27 cellular contexts compared by ENCODE assay signal in the genomic region with DNA sequence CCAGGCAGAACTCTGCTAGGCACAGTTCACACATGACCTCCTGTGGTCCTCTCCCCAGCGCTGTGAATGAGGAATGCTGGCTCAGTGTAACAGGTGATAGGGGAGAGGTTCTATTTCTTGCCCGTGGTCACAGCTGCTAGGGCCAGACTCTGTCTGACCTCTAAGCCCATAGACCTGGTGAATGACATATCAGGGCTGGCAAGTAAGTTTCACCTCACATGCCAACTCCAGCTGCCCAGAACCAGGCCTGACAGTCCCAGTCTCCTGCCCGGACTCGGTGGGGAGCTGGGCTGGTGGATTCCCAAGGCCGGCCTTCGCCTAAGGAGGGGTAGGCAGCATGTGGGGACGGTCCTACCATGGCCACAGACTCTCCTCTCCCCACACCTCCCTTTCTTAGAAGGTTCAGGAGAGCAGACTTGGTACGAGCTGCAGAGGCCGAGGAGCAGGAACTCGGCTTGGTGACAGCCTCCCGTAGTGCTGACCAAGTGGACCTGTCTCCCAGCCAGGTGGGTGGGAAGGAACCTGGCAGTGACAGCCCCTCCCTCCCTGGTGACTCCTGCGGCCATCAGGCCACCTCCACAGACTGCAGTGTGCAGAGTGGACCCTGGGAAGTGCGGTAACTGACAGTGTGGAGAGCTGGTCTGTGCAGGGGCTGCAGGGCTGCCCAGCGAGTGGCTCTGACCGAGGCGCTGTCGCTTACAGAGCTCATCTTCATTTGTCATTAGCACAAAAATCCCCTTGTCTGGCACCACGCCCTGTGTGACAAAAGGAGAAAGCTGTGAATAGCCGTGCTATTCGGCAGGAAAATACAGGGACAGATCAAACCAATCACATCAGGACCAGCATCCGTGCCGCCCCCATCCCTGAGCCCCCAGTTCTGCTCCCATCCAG.
DNase-seq lines count a peak whose midpoint lies in the region; ATAC-seq and TF ChIP-seq lines count a peak whose summit lies in the region.
"Had no signal": no experiment of that assay in that cellular context is flagged by ENCODE, and none has a peak within 500 bp of the region (broad histone marks: within the 10 kb centered on the region; RNA-seq: fewer than 3 reads in every experiment).

No MANE protein-coding gene starts in this region.

- H3K4me1 ChIP-seq in BLaER1 (peaks cover 41% of the 10 kb centered on the region), Panc1 (ENCODE audit: control insufficient read depth, insufficient read depth, low read length) (no peaks in the 10 kb centered on the region), heart right ventricle (peaks cover 0 to 36% (median 12%) of the 10 kb centered on the region in 9 donors), psoas muscle (peaks cover 23% of the 10 kb centered on the region)
- H3K4me1 ChIP-seq: testis had no signal

- intact Hi-C loops in Panc1 (cut with micrococcal nuclease; ENCODE audit: unreplicated experiment) = no loop called here
- intact Hi-C loops in heart right ventricle (cut with DNase I) = no loop called here
- intact Hi-C loops in psoas muscle (cut with DNase I) = loop anchor here in 1 of 2 donors (2.0 kb wide), 1 partner anchor 16 kb away; no protein-coding TSS in a partner anchor

- POLR2A ChIA-PET in Panc1 (lab: Charles Lee) = no interaction called here

- H4K20me1 ChIP-seq in BLaER1 = no peaks in the 10 kb centered on the region

- H3K4me2 ChIP-seq in BLaER1 = peak overlapping the region; percentile 34; the same call in 1 of the 2 replicates
- H3K4me2 ChIP-seq: hepatocyte had no signal

- H3K9me3 ChIP-seq in BLaER1 = peaks cover 31% of the 10 kb centered on the region
- H3K9me3 ChIP-seq in Panc1 (ENCODE audit: control insufficient read depth, insufficient read depth, low read depth, low read length) = no peaks in the 10 kb centered on the region
- peaks cover 0 to 3% (median 0%) of the 10 kb centered on the region in 11 donors for H3K9me3 ChIP-seq in heart right ventricle
- no peaks in the 10 kb centered on the region for H3K9me3 ChIP-seq in psoas muscle
- H3K9me3 ChIP-seq: SJSA1, testis had no signal

- no peak for TF ChIP-seq CTCF in Panc1 (IDR thresholded peaks at IDR 0.05)
- no peak for TF ChIP-seq CTCF in heart right ventricle (IDR thresholded peaks at IDR 0.05)
- TF ChIP-seq CTCF in psoas muscle (IDR thresholded peaks at IDR 0.05) = no peak

- H3K4me3 ChIP-seq in BLaER1 = no peak overlapping the region
- H3K4me3 ChIP-seq in Panc1 (ENCODE audit: low read depth in 2 of 2, low read length in 2 of 2) = no peak overlapping the region
- H3K4me3 ChIP-seq in heart right ventricle = no peak overlapping the region
- H3K4me3 ChIP-seq in psoas muscle = no peak overlapping the region
- H3K4me3 ChIP-seq: hepatocyte, SJSA1, testis had no signal

- in situ Hi-C loops in Panc1 (cut with HindIII; ENCODE audit: low pct_unique_long_range_greater_than_20kb, low sequenced_read_pairs) = no loop called here

- H3K27me3 ChIP-seq in BLaER1 (no peaks in the 10 kb centered on the region), Panc1 (ENCODE audit: control insufficient read depth, insufficient read depth, low read length) (no peaks in the 10 kb centered on the region), heart right ventricle (peaks cover 0 to 4% (median 0%) of the 10 kb centered on the region in 7 donors), psoas muscle (ENCODE audit: insufficient read depth in 3 of 3, low read length in 2 of 3) (no peaks in the 10 kb centered on the region)
- H3K27me3 ChIP-seq: hepatocyte, SJSA1, testis had no signal

- no peak overlapping the region for H3K9ac ChIP-seq in BLaER1

- WGBS in heart right ventricle, 2 donors = 64 to 69% methylated on average over 22 of the region's 22 CpGs
- WGBS in psoas muscle, 3 donors = 57 to 64% (median 61%) methylated on average over 22 of the region's 22 CpGs

- CTCF ChIA-PET in Panc1 (lab: Charles Lee) = no interaction called here

- H3K36me3 ChIP-seq in BLaER1 = no peaks in the 10 kb centered on the region
- H3K36me3 ChIP-seq in Panc1 (ENCODE audit: control insufficient read depth, insufficient read depth, low read length) = no peaks in the 10 kb centered on the region
- H3K36me3 ChIP-seq in heart right ventricle = no peaks in the 10 kb centered on the region
- H3K36me3 ChIP-seq in psoas muscle (ENCODE audit: insufficient read depth in 1 of 2, low read depth in 1 of 2) = no peaks in the 10 kb centered on the region
- H3K36me3 ChIP-seq: SJSA1 had no signal

- no peak for DNase-seq in Panc1 (ENCODE audit: low read depth, low spot score)
- DNase-seq in heart right ventricle = peak in 1 of 2 donors; percentile 40
- no peak for DNase-seq in psoas muscle
- DNase-seq in NCI-H1436 (lab: John Stamatoyannopoulos, UW) = no peak
- no peak for DNase-seq in NCI-H2227 treated with DMSO at 0.1 percent for 48 hours (lab: John Stamatoyannopoulos, UW)
- DNase-seq in NCI-H1048 (lab: John Stamatoyannopoulos, UW) = no peak
- DNase-seq: activated CD4-positive, alpha-beta T cell treated with anti-CD3 and anti-CD28 coated beads for 1 hour; activated CD8-positive, alpha-beta memory T cell treated with anti-CD3 and anti-CD28 coated beads for 24 hours; activated naive CD8-positive, alpha-beta T cell treated with anti-CD3 and anti-CD28 coated beads for 36 hours; activated T-cell treated with anti-CD3 and anti-CD28 coated beads, Interleukin-2, amount 50 U/mL, for 72 hours; CD4-positive, CD25-positive, alpha-beta regulatory T cell; cortex of kidney; DMS53; islet precursor cell; KBM-7; MV-4-11; NCI-H1930; NCI-H510A; nephron progenitor cell; stimulated activated CD4-positive, alpha-beta T cell treated with anti-CD3 and anti-CD28 coated beads, Interleukin-12 subunit alpha, Interleukin-12 subunit beta, amount 100 ng/mL, for 4 hours; stimulated activated CD8-positive, alpha-beta memory T cell treated with anti-CD3 and anti-CD28 coated beads, Interleukin-4, amount 100 ng/mL, for 48 hours; T-helper 9 cell; testis had no signal

- BruUV-seq in Panc1 (replicated peaks; lab: Mats Ljungman, UMichigan) = no TSS peak

- peak; percentile 41 for ATAC-seq in Panc1
- peak; percentile 62 to 86 (median 68) for ATAC-seq in heart right ventricle
- peak; percentile 87 to 95 (median 94) for ATAC-seq in psoas muscle
- ATAC-seq in GM21381 (IDR thresholded peaks at IDR 0.05; ENCODE audit: unreplicated experiment) = no peak
- ATAC-seq: activated T-cell treated with anti-CD3 and anti-CD28 coated beads, Interleukin-2, amount 50 U/mL, for 72 hours had no signal

- H3K27ac ChIP-seq in BLaER1 (peak overlapping the region; percentile 13; the same call in 1 of the 2 replicates), Panc1 (ENCODE audit: low read length) (no peak overlapping the region), heart right ventricle (peak overlapping the region in 7 of 10 donors; percentile 25 to 77 (median 63)), psoas muscle (peak overlapping the region; percentile 78)
- H3K27ac ChIP-seq: hepatocyte, SJSA1, testis had no signal
